In the genomic region with DNA sequence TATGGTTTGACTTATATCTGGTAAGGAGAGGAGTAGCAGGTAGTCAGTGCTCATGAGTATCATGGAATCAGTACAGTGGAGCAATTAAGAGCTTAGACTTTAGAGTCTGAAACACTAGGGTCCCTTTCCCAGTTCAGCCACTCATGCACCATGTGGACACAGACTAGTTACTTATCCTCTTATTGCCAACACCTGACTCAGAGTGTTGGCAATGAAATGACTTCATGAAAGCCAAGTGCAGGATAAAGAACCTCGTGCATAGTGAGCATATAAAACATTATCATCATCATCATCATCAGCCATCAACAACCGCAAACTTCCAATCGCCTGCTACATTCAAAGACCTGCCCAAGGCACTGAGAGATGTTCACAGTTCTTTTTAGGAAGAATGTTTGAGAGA, we compare ENCODE assay signal across 12 cellular contexts.
"Had no signal": no experiment of that assay in that cellular context is flagged by ENCODE, and none has a peak within 500 bp of the region (broad histone marks: within the 10 kb centered on the region; RNA-seq: fewer than 3 reads in every experiment).

No MANE protein-coding gene starts in this region.

- H3K4me1 ChIP-seq: adrenal gland, parathyroid adenoma, uterus had no signal

- H3K9ac ChIP-seq: parathyroid adenoma had no signal

- H3K79me2 ChIP-seq: parathyroid adenoma had no signal

- ATAC-seq: esophagus mucosa had no signal

- H3K9me3 ChIP-seq: adrenal gland, uterus had no signal

- H3K27ac ChIP-seq: adrenal gland, parathyroid adenoma, VCaP had no signal

- DNase-seq: activated CD4-positive, alpha-beta T cell treated with anti-CD3 and anti-CD28 coated beads for 4 hours; activated naive CD4-positive, alpha-beta T cell treated with anti-CD3 and anti-CD28 coated beads, Interleukin-2, amount 50 U/mL, for 16 hours; activated T-cell treated with anti-CD3 and anti-CD28 coated beads, Interleukin-2, amount 50 U/mL, for 1 hour; adrenal gland; dermis blood vessel endothelial cell; retina; small intestine; T-helper 9 cell; uterus had no signal

- H2AFZ ChIP-seq: parathyroid adenoma had no signal

- H3K4me3 ChIP-seq: adrenal gland, uterus had no signal

- H3K27me3 ChIP-seq: adrenal gland, uterus had no signal

- H3K36me3 ChIP-seq: adrenal gland, uterus had no signal
